ENCODE assay signal across 2 cellular contexts in the genomic region with DNA sequence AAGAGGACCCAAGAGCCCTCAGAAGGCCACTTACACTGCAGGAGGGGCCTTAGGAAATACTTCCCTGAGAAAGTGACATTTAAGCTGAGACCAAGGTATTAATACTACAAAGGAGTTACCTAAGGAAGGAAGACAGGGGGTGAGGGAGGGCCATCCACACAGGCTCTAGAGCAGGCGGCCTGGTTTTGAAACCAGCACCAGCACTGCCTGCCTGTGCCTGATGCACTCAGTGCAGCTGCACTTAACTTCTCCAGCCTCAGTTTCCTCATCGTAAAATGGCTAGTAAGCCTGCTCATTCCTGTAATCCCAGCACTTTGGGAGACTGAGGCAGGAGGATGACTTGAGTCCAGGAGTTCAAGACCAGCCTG.
TF ChIP-seq lines count a peak whose summit lies in the region.

No MANE protein-coding gene starts in this region.

TF ChIP-seq in HEK293, 187 proteins besides CTCF, POLR2A, EP300 and RAD21 (continued from another document):
- TF ChIP-seq, protein P1, sequence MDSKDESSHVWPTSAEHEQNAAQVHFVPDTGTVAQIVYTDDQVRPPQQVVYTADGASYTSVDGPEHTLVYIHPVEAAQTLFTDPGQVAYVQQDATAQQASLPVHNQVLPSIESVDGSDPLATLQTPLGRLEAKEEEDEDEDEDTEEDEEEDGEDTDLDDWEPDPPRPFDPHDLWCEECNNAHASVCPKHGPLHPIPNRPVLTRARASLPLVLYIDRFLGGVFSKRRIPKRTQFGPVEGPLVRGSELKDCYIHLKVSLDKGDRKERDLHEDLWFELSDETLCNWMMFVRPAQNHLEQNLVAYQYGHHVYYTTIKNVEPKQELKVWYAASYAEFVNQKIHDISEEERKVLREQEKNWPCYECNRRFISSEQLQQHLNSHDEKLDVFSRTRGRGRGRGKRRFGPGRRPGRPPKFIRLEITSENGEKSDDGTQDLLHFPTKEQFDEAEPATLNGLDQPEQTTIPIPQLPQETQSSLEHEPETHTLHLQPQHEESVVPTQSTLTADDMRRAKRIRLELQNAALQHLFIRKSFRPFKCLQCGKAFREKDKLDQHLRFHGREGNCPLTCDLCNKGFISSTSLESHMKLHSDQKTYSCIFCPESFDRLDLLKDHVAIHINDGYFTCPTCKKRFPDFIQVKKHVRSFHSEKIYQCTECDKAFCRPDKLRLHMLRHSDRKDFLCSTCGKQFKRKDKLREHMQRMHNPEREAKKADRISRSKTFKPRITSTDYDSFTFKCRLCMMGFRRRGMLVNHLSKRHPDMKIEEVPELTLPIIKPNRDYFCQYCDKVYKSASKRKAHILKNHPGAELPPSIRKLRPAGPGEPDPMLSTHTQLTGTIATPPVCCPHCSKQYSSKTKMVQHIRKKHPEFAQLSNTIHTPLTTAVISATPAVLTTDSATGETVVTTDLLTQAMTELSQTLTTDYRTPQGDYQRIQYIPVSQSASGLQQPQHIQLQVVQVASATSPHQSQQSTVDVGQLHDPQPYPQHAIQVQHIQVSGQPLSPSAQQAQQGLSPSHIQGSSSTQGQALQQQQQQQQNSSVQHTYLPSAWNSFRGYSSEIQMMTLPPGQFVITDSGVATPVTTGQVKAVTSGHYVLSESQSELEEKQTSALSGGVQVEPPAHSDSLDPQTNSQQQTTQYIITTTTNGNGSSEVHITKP (tag by site-specific recombination; IDR thresholded peaks at IDR 0.05): no peak
- no peak for TF ChIP-seq ZNF777 (tag by site-specific recombination; IDR thresholded peaks at IDR 0.05; ENCODE audit: borderline replicate concordance)
TF ChIP-seq in HEK293: peak in this region for 1.

TF ChIP-seq in HepG2, 621 proteins besides CTCF, POLR2A, EP300 and RAD21 (continued from another document):
- TF ChIP-seq HNF4G (IDR thresholded peaks at IDR 0.05; ENCODE audit: borderline replicate concordance, low read depth, low read length) (no peak), HNF4G (CRISPR knock-in tag; IDR thresholded peaks at IDR 0.05; ENCODE audit: borderline replicate concordance, low read depth) (no peak), FOSL2 (CRISPR knock-in tag; IDR thresholded peaks at IDR 0.05) (no peak), ZNF260 (CRISPR knock-in tag; IDR thresholded peaks at IDR 0.05; ENCODE audit: borderline replicate concordance, low read depth) (no peak), BHLHE40 (IDR thresholded peaks at IDR 0.05; ENCODE audit: low read length) (no peak), RFX3 (CRISPR knock-in tag; IDR thresholded peaks at IDR 0.05) (no peak), HNRNPUL1 (IDR thresholded peaks at IDR 0.05; ENCODE audit: low read depth, low read length) (no peak)
